ENCODE assay signal across 10 cellular contexts in the genomic region with DNA sequence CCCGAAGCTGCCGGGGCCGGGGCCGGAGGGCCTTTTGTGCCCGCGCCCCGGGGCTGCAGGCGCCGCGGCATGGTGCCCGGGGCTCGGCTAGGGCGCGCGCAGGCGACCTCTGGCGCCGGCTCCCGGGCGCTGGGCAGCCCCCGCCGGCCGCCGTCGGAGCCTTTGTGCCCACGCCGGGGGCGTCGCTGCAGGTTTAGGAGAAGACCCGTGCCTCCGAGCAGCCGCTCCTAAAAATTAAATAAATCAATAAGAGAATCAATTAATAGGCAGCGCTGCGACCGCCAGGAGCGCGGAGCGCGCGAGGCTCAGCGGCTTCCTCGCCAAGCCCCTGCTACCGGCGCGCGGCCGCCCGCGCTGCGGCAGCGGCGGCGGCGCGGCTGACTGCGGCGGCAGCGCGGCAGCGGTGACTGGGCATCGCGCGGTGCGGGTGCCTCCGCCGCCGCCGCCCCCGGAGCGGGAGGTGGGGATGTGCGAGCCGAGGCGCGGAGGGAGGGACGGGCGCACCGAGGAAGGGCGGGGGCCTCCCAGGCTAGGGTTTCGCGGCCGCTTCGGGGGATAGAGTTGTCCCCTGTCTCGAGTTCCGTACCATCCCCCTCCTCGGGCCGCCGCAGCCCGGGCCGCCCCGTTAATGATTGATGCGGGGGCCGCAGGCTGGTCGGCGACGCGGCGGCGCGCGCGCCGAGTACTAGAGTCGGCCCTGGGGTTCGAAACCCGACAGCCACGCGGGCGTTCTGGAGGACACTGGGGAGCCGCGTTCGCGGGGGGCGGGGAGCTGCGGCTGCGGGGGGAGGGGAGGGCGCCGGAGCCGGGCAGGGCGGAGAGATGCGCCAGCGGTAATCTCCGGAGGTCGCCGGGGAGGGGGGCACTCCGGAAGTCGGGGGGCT. TPM values are rescaled to one million over a fixed set of nuclear protein-coding genes. Genes with fewer than 3 reads are reported as not detected.
A peak's percentile ranks its signal among the peaks of the same experiment; 100 is the strongest.
DNase-seq lines count a peak whose midpoint lies in the region; ATAC-seq and TF ChIP-seq lines count a peak whose summit lies in the region.
"Had no signal": no experiment of that assay in that cellular context is flagged by ENCODE, and none has a peak within 500 bp of the region (broad histone marks: within the 10 kb centered on the region; RNA-seq: fewer than 3 reads in every experiment).

A gene with protein sequence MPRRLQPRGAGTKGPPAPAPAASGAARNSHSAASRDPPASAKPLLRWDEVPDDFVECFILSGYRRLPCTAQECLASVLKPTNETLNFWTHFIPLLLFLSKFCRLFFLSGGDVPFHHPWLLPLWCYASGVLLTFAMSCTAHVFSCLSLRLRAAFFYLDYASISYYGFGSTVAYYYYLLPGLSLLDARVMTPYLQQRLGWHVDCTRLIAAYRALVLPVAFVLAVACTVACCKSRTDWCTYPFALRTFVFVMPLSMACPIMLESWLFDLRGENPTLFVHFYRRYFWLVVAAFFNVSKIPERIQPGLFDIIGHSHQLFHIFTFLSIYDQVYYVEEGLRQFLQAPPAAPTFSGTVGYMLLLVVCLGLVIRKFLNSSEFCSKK (minus strand): TSS at position 409 of the 884 bp plus-strand sequence. CDS start 338 bp downstream, at position 71.

- H3K4me1 ChIP-seq in thoracic aorta (ENCODE audit: control insufficient read depth in 1 of 2, low read depth in 2 of 2) = peaks cover 0 to 6% of the 10 kb centered on the region in 2 donors

- TF ChIP-seq CTCF in BJ (IDR thresholded peaks at IDR 0.05; ENCODE audit: insufficient read depth, low read depth, low read length) (no peak), cardiac fibroblast (IDR thresholded peaks at IDR 0.05; ENCODE audit: low read depth, low read length) (no peak), thoracic aorta (IDR thresholded peaks at IDR 0.05) (no peak)

- H3K27me3 ChIP-seq in BJ (ENCODE audit: control insufficient read depth, insufficient read depth, low read length) = peaks cover 21% of the 10 kb centered on the region
- H3K27me3 ChIP-seq in thoracic aorta (replicated peaks; ENCODE audit: insufficient read depth) = no peaks in the 10 kb centered on the region

- no peaks in the 10 kb centered on the region for H3K9me3 ChIP-seq in thoracic aorta

- peak within 1 kb of the TSS; percentile 45 for H3K4me3 ChIP-seq in BJ (ENCODE audit: low read depth, low read length)
- peak within 1 kb of the TSS; percentile 52 to 57 for H3K4me3 ChIP-seq in cardiac fibroblast (replicated peaks in 1 of 2; ENCODE audit: low read depth in 2 of 2, low read length in 2 of 2)
- peak within 1 kb of the TSS; percentile 81 for H3K4me3 ChIP-seq in thoracic aorta

- DNase-seq in BJ (ENCODE audit: low read depth) = no peak
- peak; percentile 52 for DNase-seq in NCI-H2227 treated with DMSO at 0.1 percent for 48 hours (lab: John Stamatoyannopoulos, UW)
- no peak for DNase-seq in cardiac fibroblast (ENCODE audit: low read depth in 2 of 2)
- DNase-seq in left lobe of liver (ENCODE audit: low spot score) = peak; percentile 78
- DNase-seq in thoracic aorta (ENCODE audit: low spot score) = no peak
- no peak for DNase-seq in NCI-H128 (lab: John Stamatoyannopoulos, UW; ENCODE audit: unreplicated experiment)

- H3K36me3 ChIP-seq in BJ (ENCODE audit: control insufficient read depth, insufficient read depth, low read length) (no peaks in the 10 kb centered on the region), thoracic aorta (no peaks in the 10 kb centered on the region)

- H3K27ac ChIP-seq in thoracic aorta = no peak within 1 kb of the TSS

- peak; percentile 65 for ATAC-seq in GM18909 (IDR thresholded peaks at IDR 0.05; ENCODE audit: poor library complexity, unreplicated experiment)
- peak; percentile 71 for ATAC-seq in left lobe of liver
- ATAC-seq in thoracic aorta (ENCODE audit: insufficient number of reproducible peaks, low FRiP score, low read depth) = no peak
- no peak for ATAC-seq in HG02571 (IDR thresholded peaks at IDR 0.05; ENCODE audit: unreplicated experiment)

- POLR2A ChIA-PET in BJ (lab: Charles Lee) = no interaction called here

- CTCF ChIA-PET in BJ (lab: Yijun Ruan, JAX) = interaction anchor here (0.9 to 1.1 kb wide), 2 partner anchors 19 to 135 kb away, joined by 3 to 4 read pairs; no protein-coding TSS in a partner anchor

RNA-seq across cellular contexts. Expression of the gene that starts here (rescaled TPM):
- not detected in 2 replicates for polyA plus RNA-seq in BJ (2011; rRNA removed)
- polyA minus RNA-seq in BJ (2011; rRNA and poly(A)+ RNA removed) = not detected in 2 replicates
- total RNA-seq in left lobe of liver (11.5 TPM), thoracic aorta (under 1 TPM in 1 of 2 donors, not detected in 1; 0.21 TPM)
- total RNA-seq: LHCN-M2, myocyte had no signal

Comparison
In these comparisons a context has a peak if more than half of its experiments do, and no peak if none do; other contexts are left out.
1. RNA of the gene that starts here (total RNA-seq): 11.5 TPM in left lobe of liver (single experiment); 0.21 TPM in thoracic aorta; every median in the first group is over 10 times any median in the second.
2. DNase-seq: peak in NCI-H2227 treated with DMSO at 0.1 percent for 48 hours (single experiment) and left lobe of liver (single experiment); none in BJ (single experiment), cardiac fibroblast (0 of 2), thoracic aorta (single experiment) and NCI-H128 (single experiment).
3. ATAC-seq: peak in GM18909 (single experiment) and left lobe of liver (single experiment); none in thoracic aorta (single experiment) and HG02571 (single experiment).
4. Peak in every context shown above with its lines, with median percentiles within 50 percentile points of each other: H3K4me3 ChIP-seq.